In the genomic region with DNA sequence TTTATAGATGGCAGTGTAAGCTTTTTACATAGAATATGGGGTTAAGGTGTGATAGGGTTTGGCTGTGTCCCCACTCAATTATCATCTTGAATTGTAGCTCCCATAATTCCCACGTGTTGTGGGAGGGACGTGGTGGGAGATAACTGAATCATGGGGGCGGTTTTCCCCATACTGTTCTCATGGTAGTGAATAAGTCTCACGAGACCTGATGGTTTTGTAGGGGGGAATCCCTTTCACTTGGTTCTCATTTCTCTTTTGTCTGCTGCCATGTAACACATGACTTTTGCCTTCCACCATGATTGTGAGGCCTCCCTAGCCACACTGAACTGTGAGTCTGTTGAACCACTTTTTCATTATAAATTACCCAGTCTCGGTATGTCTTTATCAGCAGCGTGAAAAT, we compare ENCODE assay signal across 17 cellular contexts.
DNase-seq lines count a peak whose midpoint lies in the region; ATAC-seq and TF ChIP-seq lines count a peak whose summit lies in the region.
"Had no signal": no experiment of that assay in that cellular context is flagged by ENCODE, and none has a peak within 500 bp of the region (broad histone marks: within the 10 kb centered on the region; RNA-seq: fewer than 3 reads in every experiment).

No MANE protein-coding gene starts in this region.

- peaks cover 31 to 38% of the 10 kb centered on the region in 2 donors for H3K4me1 ChIP-seq in naive thymus-derived CD4-positive, alpha-beta T cell (ENCODE audit: control insufficient read depth in 2 of 2, insufficient read depth in 2 of 2, low read length in 2 of 2)
- H3K4me1 ChIP-seq in gastrocnemius medialis, result no peaks in the 10 kb centered on the region
- H3K4me1 ChIP-seq: BE2C had no signal

- CTCF ChIA-PET in activated CD4-positive, alpha-beta memory T cell treated with anti-CD3 and anti-CD28 coated beads for 36 hours (lab: Charles Lee), result interaction anchor here (0.9 to 1.2 kb wide), 2 partner anchors 14 to 19 kb away, joined by 3 to 4 read pairs; no protein-coding TSS in a partner anchor
- CTCF ChIA-PET in activated CD4-positive, alpha-beta memory T cell treated with anti-CD3 and anti-CD28 coated beads, Interleukin-2, amount 10 ng/mL, durations not matched to agents 7 days and 5 days (lab: Charles Lee), result interaction anchor here (0.9 to 1.6 kb wide), 2 partner anchors 12 to 17 kb away, joined by 3 to 6 read pairs; no protein-coding TSS in a partner anchor
- CTCF ChIA-PET in CD4-positive, alpha-beta T cell (lab: Charles Lee), result interaction anchor here (0.7 kb wide), 1 partner anchor 9 kb away, joined by 3 read pairs; no protein-coding TSS in a partner anchor
- CTCF ChIA-PET in T-cell (lab: Charles Lee), result interaction anchor here (0.5 to 1.6 kb wide), 3 partner anchors 12 to 39 kb away, joined by 3 to 8 read pairs (median 5); no protein-coding TSS in a partner anchor
- CTCF ChIA-PET in naive thymus-derived CD4-positive, alpha-beta T cell (lab: Charles Lee), result no interaction called here

- H3K27ac ChIP-seq in CD4-positive, alpha-beta T cell (ENCODE audit: low read depth, low read length), result no peak overlapping the region
- H3K27ac ChIP-seq in naive thymus-derived CD4-positive, alpha-beta T cell (ENCODE audit: low read depth, low read length), result no peak overlapping the region
- no peak overlapping the region for H3K27ac ChIP-seq in gastrocnemius medialis

- intact Hi-C loops in activated CD4-positive, alpha-beta memory T cell treated with anti-CD3 and anti-CD28 coated beads for 36 hours (cut with micrococcal nuclease), result no loop called here
- intact Hi-C loops in CD4-positive, alpha-beta T cell (cut with DNase I, micrococcal nuclease), result loop anchor here in 1 of 2 experiments (5.0 kb wide), 3 partner anchors 61 to 419 kb away; a partner anchor contains a TSS
- intact Hi-C loops in naive thymus-derived CD4-positive, alpha-beta T cell (cut with micrococcal nuclease), result loop anchor here (5.0 to 10.0 kb wide), 5 partner anchors 294 to 818 kb away; a partner anchor contains a TSS
- intact Hi-C loops in gastrocnemius medialis (cut with DNase I; ENCODE audit: low total_unique reads), result no loop called here

- TF ChIP-seq CTCF in CD4-positive, alpha-beta T cell (IDR thresholded peaks at IDR 0.05), result no peak
- no peak for TF ChIP-seq CTCF in nephron progenitor cell (IDR thresholded peaks at IDR 0.05)
- no peak for TF ChIP-seq CTCF in gastrocnemius medialis (IDR thresholded peaks at IDR 0.05 in 4 of 5, conservative IDR thresholded peaks at IDR 0.05 in 1 of 5)

- TF ChIP-seq POLR2A in gastrocnemius medialis (IDR thresholded peaks at IDR 0.05), result no peak

- H3K9me3 Mint-ChIP-seq in activated CD4-positive, alpha-beta memory T cell treated with anti-CD3 and anti-CD28 coated beads for 36 hours, result peaks cover 14% of the 10 kb centered on the region
- peaks cover 46% of the 10 kb centered on the region for H3K9me3 Mint-ChIP-seq in activated CD4-positive, alpha-beta memory T cell treated with anti-CD3 and anti-CD28 coated beads, Interleukin-2, amount 10 ng/mL, durations not matched to agents 7 days and 5 days
- peaks cover 27% of the 10 kb centered on the region for H3K9me3 Mint-ChIP-seq in CD4-positive, alpha-beta T cell
- peaks cover 17 to 36% (median 19%) of the 10 kb centered on the region in 3 donors for H3K9me3 Mint-ChIP-seq in T-cell
- H3K9me3 Mint-ChIP-seq in naive thymus-derived CD4-positive, alpha-beta T cell, result peaks cover 6 to 52% (median 23%) of the 10 kb centered on the region in 11 donors
- H3K9me3 Mint-ChIP-seq in nephron progenitor cell, result no peaks in the 10 kb centered on the region

- H3K4me3 ChIP-seq in naive thymus-derived CD4-positive, alpha-beta T cell (ENCODE audit: low read length), result no peak overlapping the region
- H3K4me3 ChIP-seq in gastrocnemius medialis, result no peak overlapping the region

- ATAC-seq in CD4-positive, alpha-beta T cell (ENCODE audit: poor library complexity), result no peak
- ATAC-seq in T-cell (replicated peaks in 1 of 4) (no peak), gastrocnemius medialis (no peak)
- no peak for ATAC-seq in naive thymus-derived CD4-positive, alpha-beta T cell

- H3K36me3 Mint-ChIP-seq in activated CD4-positive, alpha-beta memory T cell treated with anti-CD3 and anti-CD28 coated beads for 36 hours, result peaks cover 38% of the 10 kb centered on the region
- H3K36me3 Mint-ChIP-seq in activated CD4-positive, alpha-beta memory T cell treated with anti-CD3 and anti-CD28 coated beads, Interleukin-2, amount 10 ng/mL, durations not matched to agents 7 days and 5 days (ENCODE audit: low read depth), result peaks cover 82% of the 10 kb centered on the region
- H3K36me3 Mint-ChIP-seq in CD4-positive, alpha-beta T cell (ENCODE audit: low read depth), result peaks cover 60% of the 10 kb centered on the region
- H3K36me3 Mint-ChIP-seq in T-cell, result peaks cover 38% of the 10 kb centered on the region
- peaks cover 17 to 82% (median 27%) of the 10 kb centered on the region in 5 donors for H3K36me3 Mint-ChIP-seq in naive thymus-derived CD4-positive, alpha-beta T cell
- no peaks in the 10 kb centered on the region for H3K36me3 Mint-ChIP-seq in nephron progenitor cell (ENCODE audit: low read depth)

- in situ Hi-C loops in gastrocnemius medialis (cut with MboI; ENCODE audit: low sequenced_read_pairs in 4 of 4), result no loop called here

- peak; percentile 12 for DNase-seq in activated CD4-positive, alpha-beta memory T cell treated with anti-CD3 and anti-CD28 coated beads for 36 hours
- DNase-seq in activated CD4-positive, alpha-beta memory T cell treated with anti-CD3 and anti-CD28 coated beads, Interleukin-2, amount 10 ng/mL, durations not matched to agents 7 days and 5 days, result no peak
- DNase-seq in CD4-positive, alpha-beta T cell, result no peak
- DNase-seq in T-cell, result no peak
- DNase-seq in naive thymus-derived CD4-positive, alpha-beta T cell, result no peak
- no peak for DNase-seq in nephron progenitor cell
- no peak for DNase-seq in NCI-H510A treated with DMSO at 0.1 percent for 48 hours (lab: John Stamatoyannopoulos, UW)
- no peak for DNase-seq in gastrocnemius medialis
- DNase-seq: BE2C; KG1; NCI-H1105 treated with DMSO at 0.1 percent for 48 hours; NCI-H1694; NCI-H2081 treated with DMSO at 0.1 percent for 48 hours; NCI-H446 treated with DMSO at 0.1 percent for 48 hours; NK-92 treated with Interleukin-12 subunit alpha and Interleukin-12 subunit beta, amount 100 ng/mL, for 24 hours; OCI-M1; SHP77 had no signal

- H3K4me1 Mint-ChIP-seq in activated CD4-positive, alpha-beta memory T cell treated with anti-CD3 and anti-CD28 coated beads for 36 hours (ENCODE audit: low read depth), result peaks cover 59% of the 10 kb centered on the region
- peaks cover 79% of the 10 kb centered on the region for H3K4me1 Mint-ChIP-seq in activated CD4-positive, alpha-beta memory T cell treated with anti-CD3 and anti-CD28 coated beads, Interleukin-2, amount 10 ng/mL, durations not matched to agents 7 days and 5 days
- H3K4me1 Mint-ChIP-seq in CD4-positive, alpha-beta T cell (ENCODE audit: low read depth), result peaks cover 84% of the 10 kb centered on the region
- peaks cover 64 to 82% (median 72%) of the 10 kb centered on the region in 3 donors for H3K4me1 Mint-ChIP-seq in T-cell
- H3K4me1 Mint-ChIP-seq in naive thymus-derived CD4-positive, alpha-beta T cell, result peaks cover 27 to 86% (median 69%) of the 10 kb centered on the region in 7 donors
- H3K4me1 Mint-ChIP-seq in nephron progenitor cell, result peaks cover 7% of the 10 kb centered on the region

- H3K27me3 ChIP-seq in CD4-positive, alpha-beta T cell (ENCODE audit: control insufficient read depth, insufficient read depth, low read length), result no peaks in the 10 kb centered on the region
- no peaks in the 10 kb centered on the region for H3K27me3 ChIP-seq in naive thymus-derived CD4-positive, alpha-beta T cell (ENCODE audit: control insufficient read depth in 2 of 2, insufficient read depth in 2 of 2, low read length in 2 of 2)
- peaks cover 0 to 2% (median 0%) of the 10 kb centered on the region in 3 donors for H3K27me3 ChIP-seq in gastrocnemius medialis
- H3K27me3 ChIP-seq: BE2C had no signal

- POLR2A ChIA-PET in activated CD4-positive, alpha-beta memory T cell treated with anti-CD3 and anti-CD28 coated beads for 36 hours (lab: Charles Lee), result interaction anchor here (1.4 kb wide), 1 partner anchor 18 kb away, joined by 5 read pairs; no protein-coding TSS in a partner anchor
- POLR2A ChIA-PET in activated CD4-positive, alpha-beta memory T cell treated with anti-CD3 and anti-CD28 coated beads, Interleukin-2, amount 10 ng/mL, durations not matched to agents 7 days and 5 days (lab: Charles Lee), result interaction anchor here (0.9 to 10.4 kb wide), 5 partner anchors 12 to 418 kb away, joined by 3 to 144 read pairs (median 12); a partner anchor contains a TSS
- POLR2A ChIA-PET in CD4-positive, alpha-beta T cell (lab: Charles Lee), result interaction anchor here (0.9 to 3.9 kb wide), 7 partner anchors 9 to 63 kb away, joined by 3 to 55 read pairs (median 6); no protein-coding TSS in a partner anchor
- POLR2A ChIA-PET in T-cell (lab: Charles Lee), result interaction anchor here in 1 of 2 donors (1.0 kb wide), 1 partner anchor 71 kb away, joined by 3 read pairs; no protein-coding TSS in a partner anchor
- POLR2A ChIA-PET in naive thymus-derived CD4-positive, alpha-beta T cell (lab: Charles Lee), result interaction anchor here (0.6 to 2.3 kb wide), 7 partner anchors 9 to 590 kb away, joined by 3 to 10 read pairs (median 4); no protein-coding TSS in a partner anchor

- no peak overlapping the region for H3K4me3 Mint-ChIP-seq in activated CD4-positive, alpha-beta memory T cell treated with anti-CD3 and anti-CD28 coated beads for 36 hours
- H3K4me3 Mint-ChIP-seq in activated CD4-positive, alpha-beta memory T cell treated with anti-CD3 and anti-CD28 coated beads, Interleukin-2, amount 10 ng/mL, durations not matched to agents 7 days and 5 days, result no peak overlapping the region
- no peak overlapping the region for H3K4me3 Mint-ChIP-seq in CD4-positive, alpha-beta T cell
- H3K4me3 Mint-ChIP-seq in T-cell, result no peak overlapping the region
- no peak overlapping the region for H3K4me3 Mint-ChIP-seq in naive thymus-derived CD4-positive, alpha-beta T cell
- no peak overlapping the region for H3K4me3 Mint-ChIP-seq in nephron progenitor cell

- no peaks in the 10 kb centered on the region for H3K27me3 Mint-ChIP-seq in activated CD4-positive, alpha-beta memory T cell treated with anti-CD3 and anti-CD28 coated beads for 36 hours
- no peaks in the 10 kb centered on the region for H3K27me3 Mint-ChIP-seq in activated CD4-positive, alpha-beta memory T cell treated with anti-CD3 and anti-CD28 coated beads, Interleukin-2, amount 10 ng/mL, durations not matched to agents 7 days and 5 days
- H3K27me3 Mint-ChIP-seq in CD4-positive, alpha-beta T cell, result no peaks in the 10 kb centered on the region
- H3K27me3 Mint-ChIP-seq in T-cell (no peaks in the 10 kb centered on the region), nephron progenitor cell (ENCODE audit: low read depth, poor library complexity) (no peaks in the 10 kb centered on the region)
- no peaks in the 10 kb centered on the region for H3K27me3 Mint-ChIP-seq in naive thymus-derived CD4-positive, alpha-beta T cell

- no peaks in the 10 kb centered on the region for H3K36me3 ChIP-seq in naive thymus-derived CD4-positive, alpha-beta T cell (ENCODE audit: control insufficient read depth in 2 of 3, insufficient read depth in 3 of 3, low read length in 3 of 3)
- no peaks in the 10 kb centered on the region for H3K36me3 ChIP-seq in gastrocnemius medialis
- H3K36me3 ChIP-seq: BE2C had no signal

- no peak overlapping the region for H3K27ac Mint-ChIP-seq in activated CD4-positive, alpha-beta memory T cell treated with anti-CD3 and anti-CD28 coated beads for 36 hours
- H3K27ac Mint-ChIP-seq in activated CD4-positive, alpha-beta memory T cell treated with anti-CD3 and anti-CD28 coated beads, Interleukin-2, amount 10 ng/mL, durations not matched to agents 7 days and 5 days, result no peak overlapping the region
- H3K27ac Mint-ChIP-seq in CD4-positive, alpha-beta T cell, result peak overlapping the region; percentile 28
- peak overlapping the region; percentile 52 to 95 for H3K27ac Mint-ChIP-seq in T-cell
- peak overlapping the region in 6 of 9 donors; percentile 8 to 70 (median 46) for H3K27ac Mint-ChIP-seq in naive thymus-derived CD4-positive, alpha-beta T cell
- H3K27ac Mint-ChIP-seq in nephron progenitor cell, result no peak overlapping the region

- no peaks in the 10 kb centered on the region for H3K9me3 ChIP-seq in CD4-positive, alpha-beta T cell (ENCODE audit: control insufficient read depth, low read length)
- H3K9me3 ChIP-seq in naive thymus-derived CD4-positive, alpha-beta T cell (ENCODE audit: control insufficient read depth in 2 of 3, low read length in 3 of 3), result no peaks in the 10 kb centered on the region
- H3K9me3 ChIP-seq in gastrocnemius medialis, result no peaks in the 10 kb centered on the region
- H3K9me3 ChIP-seq: BE2C had no signal

Comparison
In these comparisons a context has a peak if more than half of its experiments do, and no peak if none do; other contexts are left out.
1. H3K27ac Mint-ChIP-seq: peak in CD4-positive, alpha-beta T cell (single experiment), T-cell (2 of 2) and naive thymus-derived CD4-positive, alpha-beta T cell (6 of 9); none in activated CD4-positive, alpha-beta memory T cell treated with anti-CD3 and anti-CD28 coated beads for 36 hours (single experiment), activated CD4-positive, alpha-beta memory T cell treated with anti-CD3 and anti-CD28 coated beads, Interleukin-2, amount 10 ng/mL, durations not matched to agents 7 days and 5 days (single experiment) and nephron progenitor cell (single experiment).
2. intact Hi-C loops: an anchor here in naive thymus-derived CD4-positive, alpha-beta T cell (5.0 to 10.0 kb wide); none called in activated CD4-positive, alpha-beta memory T cell treated with anti-CD3 and anti-CD28 coated beads for 36 hours and gastrocnemius medialis.